In the genomic region with DNA sequence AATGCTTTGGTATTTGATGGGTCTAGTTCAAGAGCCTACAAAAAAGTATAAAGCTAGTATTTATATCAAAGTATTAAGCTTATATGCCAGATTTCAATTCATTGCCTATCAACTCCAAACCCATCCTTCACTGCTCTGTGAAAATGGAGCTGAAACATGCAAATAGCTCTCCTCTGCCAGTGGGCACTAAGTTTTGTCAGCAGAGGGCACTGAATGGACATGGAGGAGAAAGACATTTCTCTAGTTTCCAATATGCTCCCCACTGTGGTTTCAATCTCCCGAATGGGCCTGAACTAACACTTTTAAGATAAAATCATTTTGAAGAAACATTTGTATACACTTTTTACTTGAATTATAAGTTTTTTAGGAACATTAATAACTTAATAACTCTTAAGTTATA, we compare ENCODE assay signal across 11 cellular contexts. TPM values are rescaled to one million over a fixed set of nuclear protein-coding genes. Genes with fewer than 3 reads are reported as not detected.
A peak's percentile ranks its signal among the peaks of the same experiment; 100 is the strongest.
DNase-seq lines count a peak whose midpoint lies in the region; ATAC-seq, FAIRE-seq and TF ChIP-seq lines count a peak whose summit lies in the region.
"Had no signal": no experiment of that assay in that cellular context is flagged by ENCODE, and none has a peak within 500 bp of the region (broad histone marks: within the 10 kb centered on the region; RNA-seq: fewer than 3 reads in every experiment).

No MANE protein-coding gene starts in this region.

- H3K4me1 ChIP-seq in body of pancreas (no peaks in the 10 kb centered on the region), HepG2 (ENCODE audit: insufficient read depth, low read length) (no peaks in the 10 kb centered on the region)

- TF ChIP-seq CTCF in body of pancreas (IDR thresholded peaks at IDR 0.05) (peak in 5 of 7 experiments; percentile 5 to 25 (median 8)), HepG2 (CRISPR knock-in tag; IDR thresholded peaks at IDR 0.05) (no peak)

- H3K9me3 ChIP-seq in body of pancreas (no peaks in the 10 kb centered on the region), HepG2 (ENCODE audit: low read length) (no peaks in the 10 kb centered on the region)

- no peak overlapping the region for H2AFZ ChIP-seq in HepG2 (ENCODE audit: low read length)
- H2AFZ ChIP-seq: PC-9 had no signal

- no TSS peak for BruUV-seq in HepG2 (replicated peaks; lab: Mats Ljungman, UMichigan)

- H3K79me2 ChIP-seq in HepG2 (ENCODE audit: insufficient read depth, low read length) = no peaks in the 10 kb centered on the region

- no peak overlapping the region for H3K9ac ChIP-seq in HepG2 (ENCODE audit: insufficient read depth, low read depth, low read length)

- no peak overlapping the region for H3K4me3 Mint-ChIP-seq in T-helper 2 cell treated with Interferon-gamma antibody and Interleukin-4, amounts not matched to agents 5 μg/mL and 100 μg/mL, for 36 hours

- intact Hi-C loops in body of pancreas (cut with DNase I) (no loop called here), HepG2 (cut with micrococcal nuclease; ENCODE audit: unreplicated experiment) (no loop called here)

- peaks cover 2% of the 10 kb centered on the region for H3K4me1 Mint-ChIP-seq in T-helper 2 cell treated with Interferon-gamma antibody and Interleukin-4, amounts not matched to agents 5 μg/mL and 100 μg/mL, for 36 hours (ENCODE audit: low read depth)

- H3K9me3 Mint-ChIP-seq in T-helper 2 cell treated with Interferon-gamma antibody and Interleukin-4, amounts not matched to agents 5 μg/mL and 100 μg/mL, for 36 hours = no peaks in the 10 kb centered on the region

- CTCF ChIA-PET in HepG2 (lab: Yijun Ruan, JAX; ENCODE audit: low intra/inter-chr PET ratio, low total read pairs) = no interaction called here

- H3K27ac Mint-ChIP-seq in T-helper 2 cell treated with Interferon-gamma antibody and Interleukin-4, amounts not matched to agents 5 μg/mL and 100 μg/mL, for 36 hours = no peak overlapping the region

- H3K36me3 ChIP-seq in body of pancreas (replicated peaks in 1 of 2; ENCODE audit: insufficient read depth in 1 of 2, low read depth in 2 of 2) = peaks cover 6 to 24% of the 10 kb centered on the region in 2 donors
- H3K36me3 ChIP-seq in HepG2 (replicated peaks in 1 of 2; ENCODE audit: control insufficient read depth in 1 of 2, insufficient read depth in 2 of 2, low read length in 2 of 2) = peaks cover 11 to 67% of the 10 kb centered on the region in 2 experiments

- H3K4me3 ChIP-seq in body of pancreas (no peak overlapping the region), HepG2 (replicated peaks in 1 of 3; ENCODE audit: insufficient read depth in 1 of 3, low read depth in 2 of 3, low read length in 3 of 3) (no peak overlapping the region)
- H3K4me3 ChIP-seq: PC-9, smooth muscle cell had no signal

- no peak for FAIRE-seq in HepG2 (lab: Jason Lieb, UNC)

- TF ChIP-seq EP300 in Ishikawa (IDR thresholded peaks at IDR 0.05; ENCODE audit: borderline replicate concordance) (no peak), HepG2 (IDR thresholded peaks at IDR 0.05; ENCODE audit: low read depth in 2 of 2, low read length in 2 of 2) (no peak), HepG2 (CRISPR knock-in tag; IDR thresholded peaks at IDR 0.05; ENCODE audit: borderline replicate concordance) (no peak)

- H4K20me1 ChIP-seq in HepG2 (ENCODE audit: insufficient read depth, low read length) = no peaks in the 10 kb centered on the region

- peaks cover 68% of the 10 kb centered on the region for H3K36me3 Mint-ChIP-seq in T-helper 2 cell treated with Interferon-gamma antibody and Interleukin-4, amounts not matched to agents 5 μg/mL and 100 μg/mL, for 36 hours (ENCODE audit: low read depth)

- no peak for ATAC-seq in body of pancreas
- 0 out of 3 replicates have a peak, but pooled peaks have one; percentile 29 for ATAC-seq in HepG2
- ATAC-seq in GM19035 (IDR thresholded peaks at IDR 0.05; ENCODE audit: unreplicated experiment) = no peak

- H3K27ac ChIP-seq in body of pancreas (no peak overlapping the region), HepG2 (ENCODE audit: extremely low read length, insufficient read depth, low read length) (no peak overlapping the region)
- H3K27ac ChIP-seq: PC-9 had no signal

- no peaks in the 10 kb centered on the region for H3K27me3 Mint-ChIP-seq in T-helper 2 cell treated with Interferon-gamma antibody and Interleukin-4, amounts not matched to agents 5 μg/mL and 100 μg/mL, for 36 hours (ENCODE audit: low read depth)

- POLR2A ChIA-PET in HepG2 (lab: Yijun Ruan, JAX) = no interaction called here

- in situ Hi-C loops in HepG2 (cut with HindIII; ENCODE audit: extremely low pct_ligation_motif_present, low pct_unique_long_range_greater_than_20kb) = no loop called here
- in situ Hi-C loops in ACHN (cut with HindIII; ENCODE audit: low pct_ligation_motif_present, low pct_unique_long_range_greater_than_20kb, low sequenced_read_pairs) = no loop called here

- TF ChIP-seq POLR2A in body of pancreas (IDR thresholded peaks at IDR 0.05) = no peak
- no peak for TF ChIP-seq POLR2A in HepG2 (IDR thresholded peaks at IDR 0.05; ENCODE audit: insufficient read depth in 1 of 2, low read depth in 2 of 2, low read length in 2 of 2)

- TF ChIP-seq RAD21 in Ishikawa (IDR thresholded peaks at IDR 0.05; ENCODE audit: low read depth) (peak; percentile 17; the same call in 1 of the 2 replicates), HepG2 (CRISPR knock-in tag; IDR thresholded peaks at IDR 0.05) (no peak)

- WGBS in body of pancreas, 2 donors = 71 to 75% methylated on average over 1 of the region's 1 CpG
- WGBS in HepG2 (ENCODE audit: low lambda C conversion rate) = 100% methylated on average over 1 of the region's 1 CpG

- H3K4me2 ChIP-seq in HepG2 (ENCODE audit: low read depth, low read length) = no peak overlapping the region
- H3K4me2 ChIP-seq: PC-9, smooth muscle cell had no signal

- H3K27me3 ChIP-seq in body of pancreas = no peaks in the 10 kb centered on the region
- no peaks in the 10 kb centered on the region for H3K27me3 ChIP-seq in HepG2 (ENCODE audit: control insufficient read depth in 1 of 2, insufficient read depth in 2 of 2, low read length in 2 of 2)

- DNase-seq in ELR (ENCODE audit: low read depth) (peak; percentile 16), body of pancreas (no peak), HepG2 (ENCODE audit: low spot score) (no peak), COLO829 (ENCODE audit: low spot score) (no peak), ACHN (no peak)
- DNase-seq in T-helper 2 cell treated with Interferon-gamma antibody and Interleukin-4, amounts not matched to agents 5 μg/mL and 100 μg/mL, for 36 hours (ENCODE audit: low spot score) = no peak
- DNase-seq: NCI-H1092 treated with DMSO at 0.1 percent for 48 hours, PC-9 had no signal

RNA-seq across cellular contexts. Expression of gene PPID, which starts 12.4 kb away (rescaled TPM):
- total RNA-seq in body of pancreas (10 to 100 TPM; 15.5 to 19.7 TPM), HepG2 (2016; rRNA removed; fragmentation: Illumina TruSeq; extraction: Trizol) (63.4 and 73.3 TPM in 2 replicates)
- 10.1 and 10.4 TPM in 2 replicates for total RNA-seq in HepG2 (2016; cell fraction: cytosol; rRNA removed; fragmentation: Illumina TruSeq; extraction: Trizol; ENCODE audit: low read depth)
- total RNA-seq in HepG2 (2016; cell fraction: insoluble cytoplasmic fraction; rRNA removed; fragmentation: Illumina TruSeq; extraction: Trizol) = 59.6 and 76.4 TPM in 2 replicates
- 22.4 and 23.0 TPM in 2 replicates for total RNA-seq in HepG2 (2016; cell fraction: membrane; rRNA removed; fragmentation: Illumina TruSeq; extraction: Trizol)
- 24.7 and 25.4 TPM in 2 replicates for total RNA-seq in HepG2 (2016; cell fraction: nucleus; rRNA removed; fragmentation: Illumina TruSeq; extraction: Trizol)
- 14.1 and 15.4 TPM in 2 replicates for polyA plus RNA-seq in HepG2 (2011; rRNA removed)
- 10.2 and 11.5 TPM in 2 replicates for polyA plus RNA-seq in HepG2 (2011; cell fraction: cytosol; rRNA removed)
- 10.6 and 15.9 TPM in 2 replicates for polyA plus RNA-seq in HepG2 (2011; cell fraction: nucleus; rRNA removed)
- polyA plus RNA-seq in HepG2 (2012) = 34.3 and 39.6 TPM in 2 replicates
- 8.0 TPM in 2 replicates for polyA plus RNA-seq in HepG2 (2016; cell fraction: cytosol; fragmentation: Illumina TruSeq; extraction: Trizol; ENCODE audit: low read depth)
- 92.0 and 102 TPM in 2 replicates for polyA plus RNA-seq in HepG2 (2016; cell fraction: insoluble cytoplasmic fraction; fragmentation: Illumina TruSeq; extraction: Trizol; ENCODE audit: low read depth)
- 15.5 and 16.2 TPM in 2 replicates for polyA plus RNA-seq in HepG2 (2016; cell fraction: membrane; fragmentation: Illumina TruSeq; extraction: Trizol; ENCODE audit: low read depth)
- polyA plus RNA-seq in HepG2 (2016; cell fraction: nucleus; fragmentation: Illumina TruSeq; extraction: Trizol; ENCODE audit: insufficient read depth, low read depth) = 55.4 and 64.1 TPM in 2 replicates
- 1.6 and 2.3 TPM in 2 replicates for polyA minus RNA-seq in HepG2 (2011; rRNA and poly(A)+ RNA removed; ENCODE audit: low replicate concordance)
- 6.8 and 9.3 TPM in 2 replicates for polyA minus RNA-seq in HepG2 (2011; cell fraction: cytosol; rRNA and poly(A)+ RNA removed)
- polyA minus RNA-seq in HepG2 (2011; cell fraction: nucleus; rRNA and poly(A)+ RNA removed) = 11.7 and 14.8 TPM in 2 replicates

RNA-seq across cellular contexts. Expression of gene ETFDH, which starts 38.7 kb away (rescaled TPM):
- total RNA-seq in body of pancreas = 10 to 100 TPM; 24.4 to 96.2 TPM
- total RNA-seq in HepG2 (2016; rRNA removed; fragmentation: Illumina TruSeq; extraction: Trizol) = 13.5 and 14.7 TPM in 2 replicates
- 1.3 and 2.5 TPM in 2 replicates for total RNA-seq in HepG2 (2016; cell fraction: cytosol; rRNA removed; fragmentation: Illumina TruSeq; extraction: Trizol; ENCODE audit: low read depth)
- 13.3 and 15.5 TPM in 2 replicates for total RNA-seq in HepG2 (2016; cell fraction: insoluble cytoplasmic fraction; rRNA removed; fragmentation: Illumina TruSeq; extraction: Trizol)
- 5.0 and 6.4 TPM in 2 replicates for total RNA-seq in HepG2 (2016; cell fraction: membrane; rRNA removed; fragmentation: Illumina TruSeq; extraction: Trizol)
- total RNA-seq in HepG2 (2016; cell fraction: nucleus; rRNA removed; fragmentation: Illumina TruSeq; extraction: Trizol) = 9.4 and 10.2 TPM in 2 replicates
- polyA plus RNA-seq in HepG2 (2011; rRNA removed) = 15.3 and 17.8 TPM in 2 replicates
- polyA plus RNA-seq in HepG2 (2011; cell fraction: cytosol; rRNA removed) = 8.7 and 14.2 TPM in 2 replicates
- 16.8 and 22.3 TPM in 2 replicates for polyA plus RNA-seq in HepG2 (2011; cell fraction: nucleus; rRNA removed)
- polyA plus RNA-seq in HepG2 (2012) = 14.6 and 17.9 TPM in 2 replicates
- 1.8 and 2.1 TPM in 2 replicates for polyA plus RNA-seq in HepG2 (2016; cell fraction: cytosol; fragmentation: Illumina TruSeq; extraction: Trizol; ENCODE audit: low read depth)
- polyA plus RNA-seq in HepG2 (2016; cell fraction: insoluble cytoplasmic fraction; fragmentation: Illumina TruSeq; extraction: Trizol; ENCODE audit: low read depth) = 12.4 and 13.8 TPM in 2 replicates
- polyA plus RNA-seq in HepG2 (2016; cell fraction: membrane; fragmentation: Illumina TruSeq; extraction: Trizol; ENCODE audit: low read depth) = 2.8 and 4.3 TPM in 2 replicates
- 14.5 and 18.5 TPM in 2 replicates for polyA plus RNA-seq in HepG2 (2016; cell fraction: nucleus; fragmentation: Illumina TruSeq; extraction: Trizol; ENCODE audit: insufficient read depth, low read depth)
- polyA minus RNA-seq in HepG2 (2011; rRNA and poly(A)+ RNA removed; ENCODE audit: low replicate concordance) = 1.8 and 8.8 TPM in 2 replicates
- 8.0 and 13.9 TPM in 2 replicates for polyA minus RNA-seq in HepG2 (2011; cell fraction: cytosol; rRNA and poly(A)+ RNA removed)
- polyA minus RNA-seq in HepG2 (2011; cell fraction: nucleus; rRNA and poly(A)+ RNA removed) = 19.4 and 23.9 TPM in 2 replicates

RNA-seq across cellular contexts. Expression of gene C4orf46, which starts 39.1 kb away (rescaled TPM):
- 1 to 10 TPM; 2.3 to 3.4 TPM for total RNA-seq in body of pancreas
- total RNA-seq in HepG2 (2016; rRNA removed; fragmentation: Illumina TruSeq; extraction: Trizol) = 10.4 and 16.7 TPM in 2 replicates
- total RNA-seq in HepG2 (2016; cell fraction: cytosol; rRNA removed; fragmentation: Illumina TruSeq; extraction: Trizol; ENCODE audit: low read depth) = 1.1 and 1.7 TPM in 2 replicates
- 10.1 and 15.4 TPM in 2 replicates for total RNA-seq in HepG2 (2016; cell fraction: insoluble cytoplasmic fraction; rRNA removed; fragmentation: Illumina TruSeq; extraction: Trizol)
- total RNA-seq in HepG2 (2016; cell fraction: membrane; rRNA removed; fragmentation: Illumina TruSeq; extraction: Trizol) = 6.0 and 7.4 TPM in 2 replicates
- 7.4 and 8.1 TPM in 2 replicates for total RNA-seq in HepG2 (2016; cell fraction: nucleus; rRNA removed; fragmentation: Illumina TruSeq; extraction: Trizol)
- 5.4 and 8.5 TPM in 2 replicates for polyA plus RNA-seq in HepG2 (2011; rRNA removed)
- polyA plus RNA-seq in HepG2 (2011; cell fraction: cytosol; rRNA removed) = 2.6 and 3.0 TPM in 2 replicates
- polyA plus RNA-seq in HepG2 (2011; cell fraction: nucleus; rRNA removed) = 1.3 and 2.1 TPM in 2 replicates
- 3.0 and 5.0 TPM in 2 replicates for polyA plus RNA-seq in HepG2 (2012)
- 0.98 and 1.2 TPM in 2 replicates for polyA plus RNA-seq in HepG2 (2016; cell fraction: cytosol; fragmentation: Illumina TruSeq; extraction: Trizol; ENCODE audit: low read depth)
- 22.6 and 22.9 TPM in 2 replicates for polyA plus RNA-seq in HepG2 (2016; cell fraction: insoluble cytoplasmic fraction; fragmentation: Illumina TruSeq; extraction: Trizol; ENCODE audit: low read depth)
- 5.1 and 5.5 TPM in 2 replicates for polyA plus RNA-seq in HepG2 (2016; cell fraction: membrane; fragmentation: Illumina TruSeq; extraction: Trizol; ENCODE audit: low read depth)
- 10.1 and 10.7 TPM in 2 replicates for polyA plus RNA-seq in HepG2 (2016; cell fraction: nucleus; fragmentation: Illumina TruSeq; extraction: Trizol; ENCODE audit: insufficient read depth, low read depth)
- polyA minus RNA-seq in HepG2 (2011; rRNA and poly(A)+ RNA removed; ENCODE audit: low replicate concordance) = 1.7 TPM in 2 replicates
- polyA minus RNA-seq in HepG2 (2011; cell fraction: cytosol; rRNA and poly(A)+ RNA removed) = 2.9 and 3.5 TPM in 2 replicates
- 3.0 and 4.0 TPM in 2 replicates for polyA minus RNA-seq in HepG2 (2011; cell fraction: nucleus; rRNA and poly(A)+ RNA removed)

RNA-seq across cellular contexts. Expression of gene FNIP2, which starts 58.0 kb away (rescaled TPM):
- total RNA-seq in body of pancreas (10 to 100 TPM; 26.7 to 38.2 TPM), HepG2 (2016; rRNA removed; fragmentation: Illumina TruSeq; extraction: Trizol) (15.5 and 21.8 TPM in 2 replicates)
- 3.0 and 4.9 TPM in 2 replicates for total RNA-seq in HepG2 (2016; cell fraction: cytosol; rRNA removed; fragmentation: Illumina TruSeq; extraction: Trizol; ENCODE audit: low read depth)
- 14.7 and 18.4 TPM in 2 replicates for total RNA-seq in HepG2 (2016; cell fraction: insoluble cytoplasmic fraction; rRNA removed; fragmentation: Illumina TruSeq; extraction: Trizol)
- 10.4 and 11.2 TPM in 2 replicates for total RNA-seq in HepG2 (2016; cell fraction: membrane; rRNA removed; fragmentation: Illumina TruSeq; extraction: Trizol)
- 22.6 and 22.8 TPM in 2 replicates for total RNA-seq in HepG2 (2016; cell fraction: nucleus; rRNA removed; fragmentation: Illumina TruSeq; extraction: Trizol)
- 21.0 and 24.0 TPM in 2 replicates for polyA plus RNA-seq in HepG2 (2011; rRNA removed)
- 15.3 and 25.0 TPM in 2 replicates for polyA plus RNA-seq in HepG2 (2011; cell fraction: cytosol; rRNA removed)
- polyA plus RNA-seq in HepG2 (2011; cell fraction: nucleus; rRNA removed) = 13.4 and 17.1 TPM in 2 replicates
- 38.7 and 42.8 TPM in 2 replicates for polyA plus RNA-seq in HepG2 (2012)
- 0.37 and 0.41 TPM in 2 replicates for polyA plus RNA-seq in HepG2 (2016; cell fraction: cytosol; fragmentation: Illumina TruSeq; extraction: Trizol; ENCODE audit: low read depth)
- polyA plus RNA-seq in HepG2 (2016; cell fraction: insoluble cytoplasmic fraction; fragmentation: Illumina TruSeq; extraction: Trizol; ENCODE audit: low read depth) = 12.9 and 13.3 TPM in 2 replicates
- polyA plus RNA-seq in HepG2 (2016; cell fraction: membrane; fragmentation: Illumina TruSeq; extraction: Trizol; ENCODE audit: low read depth) = 2.1 TPM in 2 replicates
- 11.3 and 12.9 TPM in 2 replicates for polyA plus RNA-seq in HepG2 (2016; cell fraction: nucleus; fragmentation: Illumina TruSeq; extraction: Trizol; ENCODE audit: insufficient read depth, low read depth)
- 1.8 and 45.2 TPM in 2 replicates for polyA minus RNA-seq in HepG2 (2011; rRNA and poly(A)+ RNA removed; ENCODE audit: low replicate concordance)
- polyA minus RNA-seq in HepG2 (2011; cell fraction: cytosol; rRNA and poly(A)+ RNA removed) = 33.4 and 50.0 TPM in 2 replicates
- 74.3 and 82.9 TPM in 2 replicates for polyA minus RNA-seq in HepG2 (2011; cell fraction: nucleus; rRNA and poly(A)+ RNA removed)
